Comparison of ENCODE assay signal across 17 cellular contexts in the genomic region with DNA sequence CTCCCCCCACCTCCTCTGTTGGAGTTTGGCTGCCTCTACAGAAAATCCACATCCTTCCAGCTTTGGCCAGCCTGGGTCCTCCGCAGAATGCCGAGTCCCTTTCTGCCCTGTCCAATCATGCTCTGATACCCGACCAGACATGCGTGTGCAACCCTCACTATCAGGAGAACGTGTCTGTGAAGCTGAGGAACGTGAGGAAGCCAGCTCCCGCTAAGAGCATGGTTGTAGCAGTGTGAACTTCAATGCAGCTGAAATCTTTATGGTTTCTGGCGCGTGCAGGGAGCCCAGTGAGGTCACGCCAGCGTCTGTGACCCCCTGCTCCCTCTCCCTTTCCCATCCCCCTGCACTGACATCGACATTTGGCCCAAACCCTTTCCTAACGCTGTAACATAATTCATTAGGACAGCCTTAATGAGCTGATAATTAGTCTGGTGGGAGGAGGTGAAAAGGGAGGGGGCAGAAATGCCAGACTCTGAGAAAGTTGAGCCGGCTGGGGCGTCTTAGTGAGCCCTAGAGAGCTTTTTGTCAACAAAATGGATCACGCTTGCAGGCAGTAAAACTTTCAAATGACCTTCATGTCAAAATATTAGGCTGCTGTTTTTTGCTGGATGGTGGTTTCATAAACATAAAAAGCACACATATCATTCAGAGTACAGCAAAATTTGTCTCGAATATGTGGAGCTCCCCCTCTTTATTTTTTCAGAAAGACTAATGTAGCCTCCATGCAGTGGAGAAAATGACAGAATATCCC.
DNase-seq lines count a peak whose midpoint lies in the region; FAIRE-seq and TF ChIP-seq lines count a peak whose summit lies in the region.
"Had no signal": no experiment of that assay in that cellular context is flagged by ENCODE, and none has a peak within 500 bp of the region (broad histone marks: within the 10 kb centered on the region; RNA-seq: fewer than 3 reads in every experiment).

No MANE protein-coding gene starts in this region.

- H2AK5ac ChIP-seq in mesendoderm (ENCODE audit: low read length): no peak overlapping the region

- H3K36me3 ChIP-seq in HEK293 (ENCODE audit: control insufficient read depth in 2 of 2, insufficient read depth in 1 of 2, low read length in 2 of 2): no peaks in the 10 kb centered on the region
- no peaks in the 10 kb centered on the region for H3K36me3 ChIP-seq in mesendoderm (ENCODE audit: control insufficient read depth, insufficient read depth, low read length)
- no peaks in the 10 kb centered on the region for H3K36me3 ChIP-seq in stomach smooth muscle (ENCODE audit: control insufficient read depth in 2 of 2, insufficient read depth in 2 of 2, low read length in 2 of 2)
- H3K36me3 ChIP-seq: right lobe of liver had no signal

- H2BK15ac ChIP-seq in mesendoderm (replicated peaks; ENCODE audit: low read depth): no peak overlapping the region

- H3K56ac ChIP-seq in mesendoderm (ENCODE audit: low read length): no peak overlapping the region

- no peak overlapping the region for H3K4me2 ChIP-seq in mesendoderm (ENCODE audit: low read length)

- no peaks in the 10 kb centered on the region for H3K4me1 ChIP-seq in HEK293 (ENCODE audit: control insufficient read depth, insufficient read depth, low read length)
- H3K4me1 ChIP-seq in mesendoderm (ENCODE audit: control insufficient read depth, low read depth, low read length): peaks cover 4% of the 10 kb centered on the region
- peaks cover 6% of the 10 kb centered on the region for H3K4me1 ChIP-seq in stomach smooth muscle (ENCODE audit: control insufficient read depth, insufficient read depth, low read length)
- H3K4me1 ChIP-seq: right lobe of liver had no signal

- H4K5ac ChIP-seq in mesendoderm (ENCODE audit: low read length): no peak overlapping the region

- no peak overlapping the region for H3K23ac ChIP-seq in mesendoderm (ENCODE audit: low read length)

- TF ChIP-seq POLR2A in lower leg skin (IDR thresholded peaks at IDR 0.05): no peak

- FAIRE-seq in endometrium (lab: Jason Lieb, UNC): peak; percentile 86
- FAIRE-seq: frontal cortex had no signal

- no peak overlapping the region for H4K8ac ChIP-seq in mesendoderm (ENCODE audit: low read depth, low read length)

- POLR2A ChIA-PET in HEK293 (lab: Yijun Ruan, JAX): no interaction called here

- no peak overlapping the region for H2BK5ac ChIP-seq in mesendoderm (ENCODE audit: low read length)

- H3K27me3 ChIP-seq in mesendoderm (ENCODE audit: insufficient read depth, low read length, poor library complexity) (no peaks in the 10 kb centered on the region), stomach smooth muscle (ENCODE audit: control insufficient read depth in 1 of 2, insufficient read depth in 2 of 2, low read length in 2 of 2) (no peaks in the 10 kb centered on the region)
- H3K27me3 ChIP-seq: right lobe of liver had no signal

- CTCF ChIA-PET in HEK293 (lab: Yijun Ruan, JAX): interaction anchor here (0.6 kb wide), 1 partner anchor 12 kb away, joined by 3 read pairs; no protein-coding TSS in a partner anchor

- WGBS in mesendoderm (ENCODE audit: extremely low coverage, insufficient coverage, low lambda C conversion rate): no CpG with 5 or more reads among the region's 17 CpGs
- WGBS in lower leg skin, 2 donors: 7 to 9% methylated on average over 15 to 17 of the region's 17 CpGs

- H3K4me3 ChIP-seq in HEK293 (ENCODE audit: low read depth, low read length) (no peak overlapping the region), mesendoderm (ENCODE audit: low read length) (no peak overlapping the region), stomach smooth muscle (ENCODE audit: low read length in 2 of 2) (peak overlapping the region; percentile 41 to 60), lower leg skin (ENCODE audit: low read depth, poor library complexity, severe bottlenecking) (no peak overlapping the region)
- H3K4me3 ChIP-seq: lung, right lobe of liver had no signal

- no peak overlapping the region for H3K18ac ChIP-seq in mesendoderm (ENCODE audit: low read length)

- H3K4ac ChIP-seq in mesendoderm (ENCODE audit: low read depth, low read length): no peak overlapping the region

- no peak overlapping the region for H3K27ac ChIP-seq in HEK293 (ENCODE audit: extremely low read depth, low read depth, low read length)
- no peak overlapping the region for H3K27ac ChIP-seq in mesendoderm (ENCODE audit: low read depth, low read length)
- H3K27ac ChIP-seq in stomach smooth muscle (ENCODE audit: low read length): no peak overlapping the region
- H3K27ac ChIP-seq: right lobe of liver had no signal

- H3K9me3 ChIP-seq in HEK293 (ENCODE audit: control insufficient read depth, insufficient read depth, low read depth, low read length) (no peaks in the 10 kb centered on the region), stomach smooth muscle (ENCODE audit: control insufficient read depth in 2 of 2, low read length in 2 of 2) (peaks cover 0 to 10% of the 10 kb centered on the region in 2 donors)
- H3K9me3 ChIP-seq: right lobe of liver had no signal

- TF ChIP-seq CTCF in HEK293 (tag by site-specific recombination; IDR thresholded peaks at IDR 0.05) (no peak), lower leg skin (IDR thresholded peaks at IDR 0.05) (no peak)

- H3K79me1 ChIP-seq in mesendoderm (ENCODE audit: low read length): no peaks in the 10 kb centered on the region

- H3K9ac ChIP-seq in mesendoderm (ENCODE audit: low read length) (no peak overlapping the region), stomach smooth muscle (ENCODE audit: low read length in 2 of 2) (peak overlapping the region in 1 of 2 donors; percentile 21)

- H3K79me2 ChIP-seq in mesendoderm (ENCODE audit: control insufficient read depth, insufficient read depth, low read length): no peaks in the 10 kb centered on the region

- no peak overlapping the region for H2BK120ac ChIP-seq in mesendoderm (ENCODE audit: low read depth, low read length)

- intact Hi-C loops in lower leg skin (cut with DNase I; ENCODE audit: low total_unique reads): no loop called here

- DNase-seq in mesendoderm (peak; percentile 53), lower leg skin (ENCODE audit: low spot score in 2 of 2) (no peak), COLO829 (ENCODE audit: low spot score) (no peak), OCI-M1 (lab: John Stamatoyannopoulos, UW) (no peak)
- no peak for DNase-seq in activated naive CD4-positive, alpha-beta T cell treated with anti-CD3 and anti-CD28 coated beads, Interleukin-2, amount 50 U/mL, for 16 hours
- DNase-seq: activated CD4-positive, alpha-beta T cell treated with anti-CD3 and anti-CD28 coated beads, Interleukin-2, amount 50 U/mL, for 4 hours; activated gamma-delta T cell treated with Interleukin-2 at 50 U/mL for 16 hours; CD8-positive, alpha-beta T cell; GOT3; NCI-H2081; right lobe of liver; T-helper 17 cell had no signal

TF ChIP-seq in HEK293, 187 proteins besides CTCF, POLR2A, EP300 and RAD21 (continues in another document):
- TF ChIP-seq, protein P1, sequence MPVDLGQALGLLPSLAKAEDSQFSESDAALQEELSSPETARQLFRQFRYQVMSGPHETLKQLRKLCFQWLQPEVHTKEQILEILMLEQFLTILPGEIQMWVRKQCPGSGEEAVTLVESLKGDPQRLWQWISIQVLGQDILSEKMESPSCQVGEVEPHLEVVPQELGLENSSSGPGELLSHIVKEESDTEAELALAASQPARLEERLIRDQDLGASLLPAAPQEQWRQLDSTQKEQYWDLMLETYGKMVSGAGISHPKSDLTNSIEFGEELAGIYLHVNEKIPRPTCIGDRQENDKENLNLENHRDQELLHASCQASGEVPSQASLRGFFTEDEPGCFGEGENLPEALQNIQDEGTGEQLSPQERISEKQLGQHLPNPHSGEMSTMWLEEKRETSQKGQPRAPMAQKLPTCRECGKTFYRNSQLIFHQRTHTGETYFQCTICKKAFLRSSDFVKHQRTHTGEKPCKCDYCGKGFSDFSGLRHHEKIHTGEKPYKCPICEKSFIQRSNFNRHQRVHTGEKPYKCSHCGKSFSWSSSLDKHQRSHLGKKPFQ (tag by site-specific recombination; IDR thresholded peaks at IDR 0.05): peak; percentile 79
- TF ChIP-seq ZBTB17 (tag by site-specific recombination; IDR thresholded peaks at IDR 0.05): peak; percentile 92
- TF ChIP-seq ZNF501 (tag by site-specific recombination; IDR thresholded peaks at IDR 0.05): no peak
- TF ChIP-seq, protein P2, sequence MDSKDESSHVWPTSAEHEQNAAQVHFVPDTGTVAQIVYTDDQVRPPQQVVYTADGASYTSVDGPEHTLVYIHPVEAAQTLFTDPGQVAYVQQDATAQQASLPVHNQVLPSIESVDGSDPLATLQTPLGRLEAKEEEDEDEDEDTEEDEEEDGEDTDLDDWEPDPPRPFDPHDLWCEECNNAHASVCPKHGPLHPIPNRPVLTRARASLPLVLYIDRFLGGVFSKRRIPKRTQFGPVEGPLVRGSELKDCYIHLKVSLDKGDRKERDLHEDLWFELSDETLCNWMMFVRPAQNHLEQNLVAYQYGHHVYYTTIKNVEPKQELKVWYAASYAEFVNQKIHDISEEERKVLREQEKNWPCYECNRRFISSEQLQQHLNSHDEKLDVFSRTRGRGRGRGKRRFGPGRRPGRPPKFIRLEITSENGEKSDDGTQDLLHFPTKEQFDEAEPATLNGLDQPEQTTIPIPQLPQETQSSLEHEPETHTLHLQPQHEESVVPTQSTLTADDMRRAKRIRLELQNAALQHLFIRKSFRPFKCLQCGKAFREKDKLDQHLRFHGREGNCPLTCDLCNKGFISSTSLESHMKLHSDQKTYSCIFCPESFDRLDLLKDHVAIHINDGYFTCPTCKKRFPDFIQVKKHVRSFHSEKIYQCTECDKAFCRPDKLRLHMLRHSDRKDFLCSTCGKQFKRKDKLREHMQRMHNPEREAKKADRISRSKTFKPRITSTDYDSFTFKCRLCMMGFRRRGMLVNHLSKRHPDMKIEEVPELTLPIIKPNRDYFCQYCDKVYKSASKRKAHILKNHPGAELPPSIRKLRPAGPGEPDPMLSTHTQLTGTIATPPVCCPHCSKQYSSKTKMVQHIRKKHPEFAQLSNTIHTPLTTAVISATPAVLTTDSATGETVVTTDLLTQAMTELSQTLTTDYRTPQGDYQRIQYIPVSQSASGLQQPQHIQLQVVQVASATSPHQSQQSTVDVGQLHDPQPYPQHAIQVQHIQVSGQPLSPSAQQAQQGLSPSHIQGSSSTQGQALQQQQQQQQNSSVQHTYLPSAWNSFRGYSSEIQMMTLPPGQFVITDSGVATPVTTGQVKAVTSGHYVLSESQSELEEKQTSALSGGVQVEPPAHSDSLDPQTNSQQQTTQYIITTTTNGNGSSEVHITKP (tag by site-specific recombination; IDR thresholded peaks at IDR 0.05): peak; percentile 19; the same call in 1 of the 2 replicates
- TF ChIP-seq ZBTB20 (tag by site-specific recombination; IDR thresholded peaks at IDR 0.05): peak; percentile 43; the same call in 1 of the 2 replicates
- TF ChIP-seq ZNF561 (tag by site-specific recombination; IDR thresholded peaks at IDR 0.05; ENCODE audit: borderline replicate concordance): peak; percentile 49; the same call in 1 of the 2 replicates
- TF ChIP-seq FEZF1 (tag by site-specific recombination; IDR thresholded peaks at IDR 0.05): peak; percentile 75
- TF ChIP-seq TRIM28 (IDR thresholded peaks at IDR 0.05; ENCODE audit: borderline replicate concordance, low read length): peak; percentile 97
- TF ChIP-seq OSR2 (tag by site-specific recombination; IDR thresholded peaks at IDR 0.05): peak; percentile 48
- TF ChIP-seq WT1 (tag by site-specific recombination; IDR thresholded peaks at IDR 0.05): peak; percentile 75

Comparison
In these comparisons a context has a peak if more than half of its experiments do, and no peak if none do; other contexts are left out.
1. H3K4me3 ChIP-seq: peak in stomach smooth muscle (2 of 2); none in HEK293 (single experiment), mesendoderm (single experiment) and lower leg skin (single experiment).